ENCODE assay signal across 26 cellular contexts in genomic region chr2:236133410-236134012, GRCh38. TPM values are rescaled to one million over a fixed set of nuclear protein-coding genes. Genes with fewer than 3 reads are reported as not detected.
"Had no signal": no experiment of that assay in that cellular context is flagged by ENCODE, and none has a peak within 500 bp of the region (broad histone marks: within the 10 kb centered on the region; RNA-seq: fewer than 3 reads in every experiment).

No MANE protein-coding gene starts in this region.

- H3K4me2 ChIP-seq: hepatocyte had no signal

- DNase-seq: activated CD4-positive, alpha-beta T cell treated with anti-CD3 and anti-CD28 coated beads, Interleukin-2, amount 10 ng/mL, durations not matched to agents 7 days and 5 days; activated CD8-positive, alpha-beta memory T cell treated with anti-CD3 and anti-CD28 coated beads for 24 hours; activated effector memory CD4-positive, alpha-beta T cell treated with anti-CD3 and anti-CD28 coated beads, Interleukin-2, amount 50 U/mL, for 16 hours; activated naive CD4-positive, alpha-beta T cell treated with anti-CD3 and anti-CD28 coated beads, Interleukin-2, amount 50 U/mL, for 16 hours; activated T-cell treated with anti-CD3 and anti-CD28 coated beads, Interleukin-2, amount 50 U/mL, for 72 hours; dermis blood vessel endothelial cell; effector memory CD4-positive, alpha-beta T cell; foreskin keratinocyte; left cardiac atrium; lower lobe of right lung; occipital lobe; spleen; stimulated activated CD4-positive, alpha-beta T cell treated with anti-CD3 and anti-CD28 coated beads, Interleukin-4, amount 100 ng/mL, for 4 hours; stimulated activated naive CD4-positive, alpha-beta T cell treated with Interleukin-2 at 50 U/mL for 16 hours; T-helper 1 cell; T-helper 9 cell; uterus had no signal

- H3K4me3 ChIP-seq: ascending aorta, breast epithelium, hepatocyte, lower lobe of right lung, spleen, tibial nerve, uterus had no signal

- H3K27ac ChIP-seq: ascending aorta, breast epithelium, epithelial cell of prostate, foreskin keratinocyte, hepatocyte, lower lobe of right lung, spleen, tibial nerve, uterus had no signal

- FAIRE-seq: islet of Langerhans had no signal

- H2AFZ ChIP-seq: hepatocyte had no signal

- H3K4me1 ChIP-seq: ascending aorta, breast epithelium, foreskin keratinocyte, lower lobe of right lung, spleen, tibial nerve, uterus had no signal

- H3K79me2 ChIP-seq: hepatocyte had no signal

- ATAC-seq: activated T-cell treated with anti-CD3 and anti-CD28 coated beads, Interleukin-2, amount 50 U/mL, for 72 hours; foreskin keratinocyte; left cardiac atrium; lower lobe of right lung had no signal

- H3K27me3 ChIP-seq: ascending aorta, breast epithelium, hepatocyte, spleen, tibial nerve, uterus had no signal

- H3K36me3 ChIP-seq: breast epithelium, spleen, uterus had no signal

- H3K9me3 ChIP-seq: ascending aorta, breast epithelium, lower lobe of right lung, spleen, tibial nerve, uterus had no signal

RNA-seq across cellular contexts. Expression of gene GBX2, which starts 34.7 kb away (rescaled TPM):
- total RNA-seq: activated CD4-positive, alpha-beta T cell treated with anti-CD3 and anti-CD28 coated beads, Interleukin-2, amount 10 ng/mL, durations not matched to agents 7 days and 5 days; activated T-cell treated with anti-CD3 and anti-CD28 coated beads, Interleukin-2, amount 50 U/mL, for 72 hours; ascending aorta; breast epithelium; fibroblast of lung; hepatocyte; left cardiac atrium; lower lobe of right lung; occipital lobe; renal cortical epithelial cell; subcutaneous adipose tissue; tibial nerve; uterus had no signal
- polyA plus RNA-seq: spleen had no signal
